In genomic region chr4:133152801-133153526, GRCh38 we compare ENCODE assay signal across 11 cellular contexts. TPM values are rescaled to one million over a fixed set of nuclear protein-coding genes. Genes with fewer than 3 reads are reported as not detected.
DNase-seq lines count a peak whose midpoint lies in the region; FAIRE-seq and TF ChIP-seq lines count a peak whose summit lies in the region.
"Had no signal": no experiment of that assay in that cellular context is flagged by ENCODE, and none has a peak within 500 bp of the region (broad histone marks: within the 10 kb centered on the region; RNA-seq: fewer than 3 reads in every experiment).

No MANE protein-coding gene starts in this region.

- H3K4me2 ChIP-seq in GM23248 (ENCODE audit: unreplicated experiment) (peak overlapping the region; percentile 18), H1 (ENCODE audit: insufficient read depth in 1 of 2, low read depth in 2 of 2, low read length in 2 of 2) (peak overlapping the region; percentile 99)

- no peaks in the 10 kb centered on the region for H3F3A ChIP-seq in GM23248 (ENCODE audit: insufficient read depth)

- H2BK5ac ChIP-seq in H1 (ENCODE audit: low read depth, low read length): no peak overlapping the region

- TF ChIP-seq POLR2A in H1 (IDR thresholded peaks at IDR 0.05; ENCODE audit: control extremely low read depth in 1 of 2, low read depth in 2 of 2, low read length in 2 of 2) (no peak), uterus (IDR thresholded peaks at IDR 0.05) (no peak)

- intact Hi-C loops in uterus (cut with DNase I; ENCODE audit: low total_unique reads): no loop called here

- H3K9me3 ChIP-seq in GM23248 (ENCODE audit: low read depth) (no peaks in the 10 kb centered on the region), H1 (ENCODE audit: insufficient read depth in 2 of 2, low read depth in 1 of 2, low read length in 1 of 2) (no peaks in the 10 kb centered on the region), uterus (no peaks in the 10 kb centered on the region)
- H3K9me3 ChIP-seq: body of pancreas, neutrophil had no signal

- no peak overlapping the region for H3K56ac ChIP-seq in H1 (replicated peaks; ENCODE audit: insufficient read length, low read depth, low read length)

- H3K23me2 ChIP-seq in H1 (ENCODE audit: low read depth, low read length): peaks cover 45% of the 10 kb centered on the region

- no peak overlapping the region for H3K4ac ChIP-seq in H1 (replicated peaks; ENCODE audit: insufficient read length, low read depth, low read length)

- H3K27ac ChIP-seq in GM23248 (no peak overlapping the region), H1 (ENCODE audit: low read depth, low read length) (no peak overlapping the region), uterus (no peak overlapping the region)
- H3K27ac ChIP-seq: body of pancreas, neutrophil had no signal

- CTCF ChIA-PET in AG04449 (lab: Yijun Ruan, JAX): interaction anchor here (1.8 to 1.9 kb wide), 2 partner anchors 10 kb away, joined by 5 read pairs; no protein-coding TSS in a partner anchor
- CTCF ChIA-PET in H1 (lab: Charles Lee; ENCODE audit: partially characterized antibody): interaction anchor here (0.6 to 2.5 kb wide), 22 partner anchors 10 to 1783 kb away, joined by 3 to 11 read pairs (median 3); no protein-coding TSS in a partner anchor

- 0 out of 2 replicates have a peak, but pooled peaks cover 7% of the 10 kb centered on the region for H3K4me1 ChIP-seq in GM23248 (ENCODE audit: insufficient read depth)
- peaks cover 5 to 17% (median 15%) of the 10 kb centered on the region in 4 experiments for H3K4me1 ChIP-seq in H1 (replicated peaks in 1 of 4; ENCODE audit: control insufficient read depth in 3 of 4, insufficient read depth in 4 of 4, low read length in 3 of 4)
- H3K4me1 ChIP-seq in uterus: peaks cover 0 to 19% of the 10 kb centered on the region in 2 donors

- H2BK20ac ChIP-seq in H1 (ENCODE audit: low read length): no peak overlapping the region

- no peaks in the 10 kb centered on the region for H3K36me3 Mint-ChIP-seq in nephron (ENCODE audit: low read depth)

- no peaks in the 10 kb centered on the region for H3K79me2 ChIP-seq in GM23248 (ENCODE audit: insufficient read depth)
- no peaks in the 10 kb centered on the region for H3K79me2 ChIP-seq in H1 (ENCODE audit: control insufficient read depth in 1 of 2, insufficient read depth in 2 of 2, low read length in 2 of 2)

- no peaks in the 10 kb centered on the region for H3K36me3 ChIP-seq in GM23248 (ENCODE audit: low read depth)
- H3K36me3 ChIP-seq in H1 (ENCODE audit: control insufficient read depth in 2 of 4, insufficient read depth in 4 of 4, low read length in 3 of 4): no peaks in the 10 kb centered on the region; a peak in 1 of 8 replicates
- H3K36me3 ChIP-seq in uterus: no peaks in the 10 kb centered on the region
- H3K36me3 ChIP-seq: neutrophil had no signal

- H2AK5ac ChIP-seq in H1 (ENCODE audit: low read depth, low read length): no peak overlapping the region

- H3K9me3 Mint-ChIP-seq in nephron: no peaks in the 10 kb centered on the region

- H2AFZ ChIP-seq in GM23248 (no peak overlapping the region), H1 (ENCODE audit: low read length) (peak overlapping the region; percentile 67; the same call in 1 of the 2 replicates)

- no peak overlapping the region for H3K18ac ChIP-seq in H1 (ENCODE audit: extremely low read depth, low read length)

- no peak overlapping the region for H2BK12ac ChIP-seq in H1 (ENCODE audit: low read depth, low read length)

- H3K23ac ChIP-seq in H1 (ENCODE audit: insufficient read length): no peak overlapping the region

- H3K79me1 ChIP-seq in H1 (ENCODE audit: low read depth, low read length): no peaks in the 10 kb centered on the region

- POLR2A ChIA-PET in AG04449 (lab: Yijun Ruan, JAX): no interaction called here
- POLR2A ChIA-PET in H1 (lab: Charles Lee; ENCODE audit: partially characterized antibody): interaction anchor here (0.8 kb wide), 1 partner anchor 333 kb away, joined by 3 read pairs; no protein-coding TSS in a partner anchor

- TF ChIP-seq EP300 in H1 (IDR thresholded peaks at IDR 0.05; ENCODE audit: borderline replicate concordance in 1 of 2, low read depth in 2 of 2, low read length in 2 of 2): no peak

- WGBS in GM23248 (ENCODE audit: low coverage in 1 of 2, low lambda C conversion rate in 2 of 2, missing lambda C conversion rate in 2 of 2), 2 experiments: 2 to 5% methylated on average over 21 of the region's 21 CpGs
- 13% methylated on average over 21 of the region's 21 CpGs; no CpG with 5 or more reads in 1 of the 2 experiments for WGBS in H1 (ENCODE audit: extremely low coverage in 1 of 2, insufficient coverage in 1 of 2, insufficient read length in 1 of 2, insufficient replicate concordance in 2 of 2, low coverage in 1 of 2, low lambda C conversion rate in 2 of 2, missing lambda C conversion rate in 1 of 2), 2 experiments

- no peaks in the 10 kb centered on the region for H4K20me1 ChIP-seq in GM23248 (ENCODE audit: insufficient read depth)
- peaks cover 3 to 5% of the 10 kb centered on the region in 2 experiments for H4K20me1 ChIP-seq in H1 (replicated peaks in 1 of 2; ENCODE audit: control insufficient read depth in 1 of 2, insufficient read depth in 2 of 2, low read length in 2 of 2)

- TF ChIP-seq RAD21 in H1 (IDR thresholded peaks at IDR 0.05 in 1 of 2, conservative IDR thresholded peaks at IDR 0.05 in 1 of 2; ENCODE audit: low read depth in 2 of 2, low read length in 2 of 2): no peak

- FAIRE-seq in H1 (lab: Jason Lieb, UNC): no peak

- H3K27me3 ChIP-seq in GM23248 (replicated peaks; ENCODE audit: insufficient read depth) (peaks cover 59% of the 10 kb centered on the region), H1 (replicated peaks in 1 of 4; ENCODE audit: control insufficient read depth in 3 of 4, extremely low read depth in 1 of 4, insufficient read depth in 3 of 4, low read length in 3 of 4) (peaks cover 41 to 58% (median 53%) of the 10 kb centered on the region in 4 experiments; a peak in 6 of 7 replicates), uterus (peaks cover 0 to 32% of the 10 kb centered on the region in 2 donors)

- no peaks in the 10 kb centered on the region for H3K9me2 ChIP-seq in GM23248 (ENCODE audit: insufficient read depth)

- H3K4me3 Mint-ChIP-seq in nephron: peak overlapping the region; percentile 90 to 92 (median 91)

- peak overlapping the region; percentile 38 for H3K4me3 ChIP-seq in AG04449 (ENCODE audit: low read depth, low read length)
- H3K4me3 ChIP-seq in GM23248: no peak overlapping the region
- peak overlapping the region; percentile 58 to 67 (median 64) for H3K4me3 ChIP-seq in H1 (ENCODE audit: extremely low read depth in 1 of 4, insufficient read depth in 2 of 4, low read depth in 3 of 4, low read length in 4 of 4)
- H3K4me3 ChIP-seq in uterus: peak overlapping the region in 1 of 2 donors; percentile 43
- H3K4me3 ChIP-seq: body of pancreas had no signal

- peak overlapping the region in 1 of 3 experiments; percentile 1 for H3K27ac Mint-ChIP-seq in nephron

- no peak overlapping the region for H2BK120ac ChIP-seq in H1 (replicated peaks; ENCODE audit: low read depth, low read length)

- H3K27me3 Mint-ChIP-seq in nephron (ENCODE audit: low read depth): peaks cover 62% of the 10 kb centered on the region

- H4K5ac ChIP-seq in H1 (ENCODE audit: insufficient read length, low read depth, low read length): no peak overlapping the region

- DNase-seq in AG04449 (ENCODE audit: low read depth, low spot score) (no peak), GM23248 (peak; percentile 9), H1 (ENCODE audit: low read depth in 1 of 2, low spot score in 2 of 2) (peak in 1 of 2 experiments; percentile 40), middle frontal gyrus (ENCODE audit: extremely low spot score, low spot score) (no peak), uterus (no peak), activated gamma-delta T cell treated with Interleukin-2 at 50 U/mL for 16 hours (no peak)
- no peak for DNase-seq in activated CD4-positive, alpha-beta T cell treated with anti-CD3 and anti-CD28 coated beads for 48 hours
- DNase-seq: body of pancreas, SW 1271 had no signal

- H3K9ac ChIP-seq in GM23248 (no peak overlapping the region), H1 (replicated peaks in 1 of 4; ENCODE audit: extremely low read depth in 1 of 4, low read depth in 3 of 4, low read length in 3 of 4) (peak overlapping the region in 2 of 4 experiments; percentile 9 to 42; a peak in 3 of 7 replicates)

- in situ Hi-C loops in GM23248 (cut with MboI): no loop called here

- H4K8ac ChIP-seq in H1 (ENCODE audit: extremely low read depth, insufficient read depth, low read length): no peak overlapping the region

- H2BK15ac ChIP-seq in H1 (ENCODE audit: low read length): no peak overlapping the region

- no peak overlapping the region for H4K91ac ChIP-seq in H1 (replicated peaks; ENCODE audit: insufficient read length, low read length)

- no peak overlapping the region for H3K14ac ChIP-seq in H1 (ENCODE audit: insufficient read length)

- H3K4me1 Mint-ChIP-seq in nephron: peaks cover 46% of the 10 kb centered on the region

- TF ChIP-seq CTCF in AG04449 (IDR thresholded peaks at IDR 0.05; ENCODE audit: insufficient read depth, low read length, missing control alignments): no peak
- TF ChIP-seq CTCF in H1 (IDR thresholded peaks at IDR 0.05; ENCODE audit: control extremely low read depth in 1 of 3, insufficient read depth in 1 of 3, low read depth in 1 of 3, low read length in 3 of 3): no peak
- TF ChIP-seq CTCF in nephron (IDR thresholded peaks at IDR 0.05; ENCODE audit: unreplicated experiment in 3 of 3): no peak
- TF ChIP-seq CTCF in uterus (IDR thresholded peaks at IDR 0.05): no peak

TF ChIP-seq in H1, 55 proteins besides CTCF, POLR2A, EP300 and RAD21:
- TF ChIP-seq SUZ12 (IDR thresholded peaks at IDR 0.05; ENCODE audit: low read length) (peak; percentile 19), NRF1 (IDR thresholded peaks at IDR 0.05; ENCODE audit: low read depth, low read length) (no peak)
TF ChIP-seq in H1: peak in this region for 1.

RNA-seq across cellular contexts. Expression of gene PCDH10, which starts 3.9 kb away (rescaled TPM):
- total RNA-seq in GM23248 (2014; rRNA removed; shearing (Covaris generic)): 0.11 TPM in 1 of 2 replicates, not detected in the other
- polyA plus RNA-seq in GM23248 (2016; fragmentation: Nextera tagmentation; extraction: Ambion mirVana) (0.08 and 0.09 TPM in 2 replicates), H1 (2011; rRNA removed) (2.2 and 3.0 TPM in 2 replicates)
- 9.3 and 10.0 TPM in 2 replicates for total RNA-seq in H1 (2021; fragmentation: NEBNext Ultra II Directional; extraction: Animal tissue kit (Norgen Biotek cat#: 25700))
- 2.6 TPM for polyA plus RNA-seq in H1 (2011; cell fraction: cytosol; rRNA removed)
- polyA plus RNA-seq in H1 (2011; cell fraction: nucleus; rRNA removed): 5.5 TPM
- polyA plus RNA-seq in H1 (2012, experiment 1 of 2): 1.9 to 3.1 TPM (median 2.6 TPM) in 4 replicates
- 1.1 TPM for polyA plus RNA-seq in H1 (2012, experiment 2 of 2)
- 24.2 TPM for polyA plus RNA-seq in H1 (2013, experiment 1 of 2)
- polyA plus RNA-seq in H1 (2013, experiment 2 of 2): 22.9 TPM
- 5.8 and 6.0 TPM in 2 replicates for polyA minus RNA-seq in H1 (2011; rRNA and poly(A)+ RNA removed)
- 4.3 TPM for polyA minus RNA-seq in H1 (2011; cell fraction: cytosol; rRNA and poly(A)+ RNA removed)
- 11.5 TPM for polyA minus RNA-seq in H1 (2011; cell fraction: nucleus; rRNA and poly(A)+ RNA removed)
- 10 to 100 TPM in 1 of 4 donors, 1 to 10 TPM in 1, under 1 TPM in 1, not detected in 1; 0.29 to 19.6 (median 3.1) TPM for total RNA-seq in uterus
